Comparison of ENCODE assay signal across 23 cellular contexts in genomic region chr2:146652311-146652710, GRCh38.
DNase-seq lines count a peak whose midpoint lies in the region; TF ChIP-seq lines count a peak whose summit lies in the region.
"Had no signal": no experiment of that assay in that cellular context is flagged by ENCODE, and none has a peak within 500 bp of the region (broad histone marks: within the 10 kb centered on the region; RNA-seq: fewer than 3 reads in every experiment).

No MANE protein-coding gene starts in this region.

- H3K14ac ChIP-seq in mesenchymal stem cell (ENCODE audit: low read length in 2 of 2), result no peak overlapping the region

- H3K4me3 ChIP-seq in ACC112 (ENCODE audit: low read depth, low read length), result no peak overlapping the region
- H3K4me3 ChIP-seq in mesenchymal stem cell (ENCODE audit: insufficient read depth in 1 of 2, low read depth in 1 of 2, low read length in 2 of 2), result no peak overlapping the region
- H3K4me3 ChIP-seq: ascending aorta, lower lobe of right lung had no signal

- DNase-seq in HFFc6 (peak; percentile 52), astrocyte of the hippocampus (ENCODE audit: low read depth, low spot score) (peak; percentile 21), mesenchymal stem cell (peak; percentile 62), endothelial cell (ENCODE audit: low spot score) (no peak), iPS-NIHi11 (ENCODE audit: low spot score) (no peak), NCI-H2227 treated with DMSO at 0.1 percent for 48 hours (lab: John Stamatoyannopoulos, UW) (no peak)
- no peak for DNase-seq in effector CD4-positive, alpha-beta T cell
- DNase-seq: ACHN; activated CD4-positive, alpha-beta memory T cell treated with anti-CD3 and anti-CD28 coated beads for 36 hours; activated CD8-positive, alpha-beta memory T cell treated with anti-CD3 and anti-CD28 coated beads, Interleukin-2, amount 50 U/mL, for 48 hours; DMS53; effector CD8-positive, alpha-beta T cell; H9; kidney; lower lobe of right lung; NCI-H146; NCI-H524; posterior cingulate gyrus; T-helper 1 cell had no signal

- H2BK5ac ChIP-seq in mesenchymal stem cell (ENCODE audit: low read depth, low read length, poor library complexity, severe bottlenecking), result no peak overlapping the region

- H3K27ac Mint-ChIP-seq in HFFc6 (no peak overlapping the region; the same call in 1 of the 2 replicates), endothelial cell (ENCODE audit: unreplicated experiment) (no peak overlapping the region)
- H3K27ac Mint-ChIP-seq: activated CD4-positive, alpha-beta memory T cell treated with anti-CD3 and anti-CD28 coated beads for 36 hours; activated naive CD8-positive, alpha-beta T cell; activated T-helper 2 cell treated with anti-CD3 and anti-CD28 coated beads, Interferon-gamma antibody, Interleukin-2, Interleukin-4, amounts not matched to agents 10 μg/mL and 5 μg/mL and 100 μg/mL, durations not matched to agents 14 hours and 24 hours and 36 hours; H9 had no signal

- peaks cover 6% of the 10 kb centered on the region for H3K9me3 ChIP-seq in mesenchymal stem cell (ENCODE audit: control insufficient read depth, low read length)
- H3K9me3 ChIP-seq: ascending aorta, lower lobe of right lung had no signal

- H3K27ac ChIP-seq in ACC112 (ENCODE audit: low read depth, low read length) (no peak overlapping the region), mesenchymal stem cell (ENCODE audit: low read length, poor library complexity, severe bottlenecking) (no peak overlapping the region)
- H3K27ac ChIP-seq: ascending aorta, lower lobe of right lung had no signal

- H3K9me3 Mint-ChIP-seq in HFFc6, result 0 out of 2 replicates have a peak, but pooled peaks cover 4% of the 10 kb centered on the region
- H3K9me3 Mint-ChIP-seq in endothelial cell (ENCODE audit: unreplicated experiment), result no peaks in the 10 kb centered on the region
- H3K9me3 Mint-ChIP-seq: activated T-helper 2 cell treated with anti-CD3 and anti-CD28 coated beads, Interferon-gamma antibody, Interleukin-2, Interleukin-4, amounts not matched to agents 10 μg/mL and 5 μg/mL and 100 μg/mL, durations not matched to agents 14 hours and 24 hours and 36 hours had no signal

- H2BK15ac ChIP-seq in mesenchymal stem cell (ENCODE audit: low read depth, poor library complexity, severe bottlenecking), result no peak overlapping the region

- H2BK12ac ChIP-seq in mesenchymal stem cell (ENCODE audit: low read length in 2 of 2), result no peak overlapping the region

- H2AFZ ChIP-seq in ACC112 (ENCODE audit: low read length, unreplicated experiment) (peak overlapping the region; percentile 47), mesenchymal stem cell (ENCODE audit: low read depth, low read length) (no peak overlapping the region)

- H3K23ac ChIP-seq in mesenchymal stem cell (ENCODE audit: low read length in 2 of 2), result no peak overlapping the region

- no peak overlapping the region for H4K91ac ChIP-seq in mesenchymal stem cell (ENCODE audit: low read length)

- H3K36me3 ChIP-seq in ACC112 (ENCODE audit: insufficient read depth, low read length) (no peaks in the 10 kb centered on the region), mesenchymal stem cell (ENCODE audit: control insufficient read depth in 1 of 2, insufficient read depth in 2 of 2, low read depth in 1 of 2, low read length in 2 of 2) (no peaks in the 10 kb centered on the region)
- H3K36me3 ChIP-seq: ascending aorta, lower lobe of right lung had no signal

- H3K4me2 ChIP-seq in mesenchymal stem cell (ENCODE audit: low read length, poor library complexity, severe bottlenecking), result no peak overlapping the region

- no peak overlapping the region for H2AK5ac ChIP-seq in mesenchymal stem cell (ENCODE audit: low read length, severe bottlenecking)

- H3K18ac ChIP-seq in mesenchymal stem cell (ENCODE audit: low read depth in 1 of 2, low read length in 2 of 2), result no peak overlapping the region

- H3K27me3 ChIP-seq in ACC112 (ENCODE audit: insufficient read depth, low read length), result no peaks in the 10 kb centered on the region
- H3K27me3 ChIP-seq in mesenchymal stem cell (ENCODE audit: control insufficient read depth in 1 of 2, insufficient read depth in 1 of 2, low read length in 2 of 2), result no peaks in the 10 kb centered on the region
- H3K27me3 ChIP-seq: ascending aorta had no signal

- no peak overlapping the region for H3K9ac ChIP-seq in mesenchymal stem cell (ENCODE audit: low read length)

- H3K4me1 Mint-ChIP-seq in HFFc6 (ENCODE audit: low read depth) (peaks cover 15% of the 10 kb centered on the region; the same call in 1 of the 2 replicates), endothelial cell (ENCODE audit: unreplicated experiment) (no peaks in the 10 kb centered on the region)
- H3K4me1 Mint-ChIP-seq: H9 had no signal

- H3K4me1 ChIP-seq in ACC112 (ENCODE audit: control insufficient read depth, insufficient read depth, low read length, unreplicated experiment) (peaks cover 3% of the 10 kb centered on the region), mesenchymal stem cell (ENCODE audit: control insufficient read depth, insufficient read depth, low read depth, low read length) (no peaks in the 10 kb centered on the region)
- H3K4me1 ChIP-seq: ascending aorta, lower lobe of right lung had no signal

- H3K79me2 ChIP-seq in ACC112 (ENCODE audit: control insufficient read depth, insufficient read depth, low read length, unreplicated experiment), result no peaks in the 10 kb centered on the region

- H4K8ac ChIP-seq in mesenchymal stem cell (ENCODE audit: low read length), result no peak overlapping the region

- H3K36me3 Mint-ChIP-seq in HFFc6 (ENCODE audit: low read depth), result peaks cover 9% of the 10 kb centered on the region; the same call in 1 of the 2 replicates
- H3K36me3 Mint-ChIP-seq in endothelial cell (ENCODE audit: low read depth, unreplicated experiment), result no peaks in the 10 kb centered on the region
- H3K36me3 Mint-ChIP-seq: activated CD4-positive, alpha-beta memory T cell treated with anti-CD3 and anti-CD28 coated beads for 36 hours; activated naive CD8-positive, alpha-beta T cell had no signal

- no peaks in the 10 kb centered on the region for H3K79me1 ChIP-seq in mesenchymal stem cell (replicated peaks; ENCODE audit: low read length, poor library complexity, severe bottlenecking)

- no peak overlapping the region for H3K4ac ChIP-seq in mesenchymal stem cell (ENCODE audit: low read depth in 1 of 2, low read length in 2 of 2)

- WGBS in mesenchymal stem cell, result 4% methylated on average over 2 of the region's 2 CpGs

- no peak for TF ChIP-seq CTCF in HFFc6 (IDR thresholded peaks at IDR 0.05)
- no peak for TF ChIP-seq CTCF in endothelial cell (IDR thresholded peaks at IDR 0.05; ENCODE audit: unreplicated experiment)

- no peak overlapping the region for H2BK120ac ChIP-seq in mesenchymal stem cell (ENCODE audit: low read depth, low read length)

- H3K27me3 Mint-ChIP-seq in HFFc6 (ENCODE audit: insufficient read depth) (no peaks in the 10 kb centered on the region), endothelial cell (ENCODE audit: unreplicated experiment) (no peaks in the 10 kb centered on the region)
- H3K27me3 Mint-ChIP-seq: activated CD4-positive, alpha-beta memory T cell treated with anti-CD3 and anti-CD28 coated beads for 36 hours; activated naive CD8-positive, alpha-beta T cell had no signal

- H3K4me3 Mint-ChIP-seq in HFFc6, result no peak overlapping the region
- no peak overlapping the region for H3K4me3 Mint-ChIP-seq in endothelial cell (ENCODE audit: unreplicated experiment)
- H3K4me3 Mint-ChIP-seq: activated CD4-positive, alpha-beta memory T cell treated with anti-CD3 and anti-CD28 coated beads for 36 hours; activated naive CD8-positive, alpha-beta T cell; H9 had no signal

Comparison
In these comparisons a context has a peak if more than half of its experiments do, and no peak if none do; other contexts are left out.
1. DNase-seq: peak in HFFc6 (single experiment), astrocyte of the hippocampus (single experiment) and mesenchymal stem cell (single experiment); none in effector CD4-positive, alpha-beta T cell (single experiment), endothelial cell (single experiment), iPS-NIHi11 (single experiment) and NCI-H2227 treated with DMSO at 0.1 percent for 48 hours (single experiment).